ENCODE assay signal across 8 cellular contexts in the genomic region with DNA sequence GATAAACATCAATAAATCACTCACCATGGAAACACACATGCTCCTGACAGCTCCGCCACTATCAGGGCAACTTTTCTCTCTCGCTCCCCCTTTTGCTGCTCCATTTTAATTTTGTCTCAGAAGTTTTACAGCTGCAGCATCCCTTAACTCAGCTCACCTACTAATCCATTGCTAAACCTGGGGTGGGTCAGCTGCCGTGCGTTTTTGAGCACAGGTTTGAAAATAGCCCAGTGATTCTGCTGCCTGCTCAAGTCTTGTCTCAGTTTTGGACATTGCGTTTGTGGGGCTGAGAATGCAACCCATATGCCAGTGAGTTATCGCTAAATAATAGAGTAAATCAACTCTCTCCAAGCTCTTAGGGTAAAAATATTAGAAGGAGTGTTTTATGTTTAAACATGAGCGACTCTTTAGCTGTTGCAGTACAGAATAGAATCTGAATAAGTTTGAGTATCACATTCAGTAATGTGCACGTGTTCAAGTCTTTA. TPM values are rescaled to one million over a fixed set of nuclear protein-coding genes. Genes with fewer than 3 reads are reported as not detected.
DNase-seq lines count a peak whose midpoint lies in the region; ATAC-seq and TF ChIP-seq lines count a peak whose summit lies in the region.

No MANE protein-coding gene starts in this region.

- no peaks in the 10 kb centered on the region for H3K27me3 Mint-ChIP-seq in natural killer cell treated with Interleukin-12 subunit alpha and Interleukin-12 subunit beta and Interleukin-15 and Interleukin-18, amount 100 ng/mL, for 72 hours

- no peak for ATAC-seq in natural killer cell treated with Interleukin-12 subunit alpha and Interleukin-12 subunit beta and Interleukin-15 and Interleukin-18, amount 100 ng/mL, for 72 hours
- no peak for ATAC-seq in GM21529 (IDR thresholded peaks at IDR 0.05; ENCODE audit: unreplicated experiment)
- ATAC-seq in GM21723 (IDR thresholded peaks at IDR 0.05; ENCODE audit: unreplicated experiment) = no peak

- H3K4me1 ChIP-seq in BLaER1 (peaks cover 40% of the 10 kb centered on the region), KMS-11 (ENCODE audit: low read depth, poor library complexity, severe bottlenecking) (peaks cover 12% of the 10 kb centered on the region)

- H3K9me3 Mint-ChIP-seq in natural killer cell treated with Interleukin-12 subunit alpha and Interleukin-12 subunit beta and Interleukin-15 and Interleukin-18, amount 100 ng/mL, for 72 hours = no peaks in the 10 kb centered on the region

- DNase-seq in cerebellar cortex (ENCODE audit: low spot score) (peak; percentile 46), anterior cingulate cortex (lab: John Stamatoyannopoulos, UW) (no peak)
- DNase-seq in natural killer cell treated with Interleukin-12 subunit alpha and Interleukin-12 subunit beta and Interleukin-15 and Interleukin-18, amount 100 ng/mL, for 72 hours (ENCODE audit: low spot score) = no peak
- DNase-seq in NK-92 treated with Interleukin-12 subunit alpha and Interleukin-12 subunit beta, amount 100 ng/mL, for 24 hours (lab: John Stamatoyannopoulos, UW) = no peak

- peaks cover 5% of the 10 kb centered on the region; the same call in 1 of the 2 replicates for H3K27me3 ChIP-seq in BLaER1
- no peaks in the 10 kb centered on the region for H3K27me3 ChIP-seq in KMS-11 (ENCODE audit: insufficient read depth, low read depth)

- no peaks in the 10 kb centered on the region for H3K9me3 ChIP-seq in BLaER1

- peak overlapping the region; percentile 80 to 86 for H3K27ac Mint-ChIP-seq in natural killer cell treated with Interleukin-12 subunit alpha and Interleukin-12 subunit beta and Interleukin-15 and Interleukin-18, amount 100 ng/mL, for 72 hours

- no peak overlapping the region for H2AFZ ChIP-seq in KMS-11 (ENCODE audit: low read depth)

- H3K36me3 ChIP-seq in BLaER1 (no peaks in the 10 kb centered on the region), KMS-11 (ENCODE audit: insufficient read depth) (no peaks in the 10 kb centered on the region)

- H3K9ac ChIP-seq in BLaER1 (peak overlapping the region; percentile 90; the same call in 1 of the 2 replicates), KMS-11 (peak overlapping the region; percentile 56; the same call in 1 of the 2 replicates)

- H3K27ac ChIP-seq in BLaER1 (no peak overlapping the region), KMS-11 (no peak overlapping the region)

- H3K4me2 ChIP-seq in BLaER1 (peak overlapping the region; percentile 87), KMS-11 (peak overlapping the region; percentile 60)

- peaks cover 63 to 71% of the 10 kb centered on the region in 2 donors for H3K4me1 Mint-ChIP-seq in natural killer cell treated with Interleukin-12 subunit alpha and Interleukin-12 subunit beta and Interleukin-15 and Interleukin-18, amount 100 ng/mL, for 72 hours (ENCODE audit: low read depth in 2 of 2)

- peaks cover 35% of the 10 kb centered on the region; the same call in 1 of the 2 replicates for H3K79me2 ChIP-seq in KMS-11 (ENCODE audit: insufficient read depth, low read depth)

- H3K36me3 Mint-ChIP-seq in natural killer cell treated with Interleukin-12 subunit alpha and Interleukin-12 subunit beta and Interleukin-15 and Interleukin-18, amount 100 ng/mL, for 72 hours = peaks cover 9% of the 10 kb centered on the region

- H3K4me3 ChIP-seq in BLaER1 (peak overlapping the region; percentile 98), KMS-11 (IDR thresholded peaks at IDR 0.05; ENCODE audit: insufficient read depth, low read depth, low read length) (no peak overlapping the region)

- no peak for TF ChIP-seq CTCF in KMS-11 (conservative IDR thresholded peaks at IDR 0.05; ENCODE audit: low read depth, low read length)

- peak overlapping the region; percentile 93 for H3K4me3 Mint-ChIP-seq in natural killer cell treated with Interleukin-12 subunit alpha and Interleukin-12 subunit beta and Interleukin-15 and Interleukin-18, amount 100 ng/mL, for 72 hours

- H4K20me1 ChIP-seq in BLaER1 (peaks cover 54% of the 10 kb centered on the region), KMS-11 (ENCODE audit: insufficient read depth) (no peaks in the 10 kb centered on the region)

RNA-seq across cellular contexts. Expression of gene TSHZ1, which starts 2.1 kb away (rescaled TPM):
- 10 to 100 TPM; 19.8 to 21.0 TPM for total RNA-seq in natural killer cell treated with Interleukin-12 subunit alpha and Interleukin-12 subunit beta and Interleukin-15 and Interleukin-18, amount 100 ng/mL, for 72 hours

RNA-seq across cellular contexts. Expression of gene PTGR3, which starts 3.7 kb away (rescaled TPM):
- total RNA-seq in natural killer cell treated with Interleukin-12 subunit alpha and Interleukin-12 subunit beta and Interleukin-15 and Interleukin-18, amount 100 ng/mL, for 72 hours = 10 to 100 TPM; 20.0 to 23.0 TPM
